ENCODE assay signal across 10 cellular contexts in the genomic region with DNA sequence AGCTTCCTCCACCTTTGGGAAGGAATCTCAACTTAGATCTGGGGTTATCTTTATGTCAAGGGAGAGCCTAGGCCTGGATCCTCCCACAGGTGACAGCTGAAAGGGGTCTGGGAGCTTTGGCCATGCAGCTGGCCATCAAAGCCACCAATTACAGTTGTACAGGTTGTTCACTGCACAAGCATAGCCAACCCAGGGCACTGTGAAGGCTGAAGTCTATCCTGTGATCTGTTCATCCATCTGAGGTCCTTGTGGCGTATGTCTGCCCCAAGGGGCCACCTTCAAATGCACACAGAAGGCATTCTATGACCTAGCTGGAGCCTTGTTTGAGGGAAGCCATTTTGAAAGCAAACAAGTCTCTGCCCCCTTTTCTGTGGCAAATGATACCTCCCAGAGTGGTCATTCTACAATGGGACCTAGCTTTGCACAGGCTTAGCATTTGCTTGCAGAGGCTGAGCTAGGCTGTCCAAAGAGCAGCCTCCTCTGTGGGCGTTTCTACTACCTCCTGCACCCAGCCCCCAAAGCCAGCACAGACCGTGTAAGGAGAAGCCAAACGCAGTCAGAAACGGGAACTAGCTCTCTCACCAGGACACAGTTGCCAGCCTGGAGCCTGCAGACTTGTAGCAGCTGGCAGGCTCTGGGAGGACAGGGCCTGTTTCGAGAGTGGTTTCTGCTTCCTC.
DNase-seq lines count a peak whose midpoint lies in the region; ATAC-seq and TF ChIP-seq lines count a peak whose summit lies in the region.
"Had no signal": no experiment of that assay in that cellular context is flagged by ENCODE, and none has a peak within 500 bp of the region (broad histone marks: within the 10 kb centered on the region; RNA-seq: fewer than 3 reads in every experiment).

No MANE protein-coding gene starts in this region.

- H3F3A ChIP-seq in PC-9 (ENCODE audit: insufficient read depth, low read depth) = no peaks in the 10 kb centered on the region

- TF ChIP-seq CTCF in OCI-LY7 (conservative IDR thresholded peaks at IDR 0.05; ENCODE audit: low read length) (no peak), PC-9 (conservative IDR thresholded peaks at IDR 0.05) (no peak), progenitor cell of endocrine pancreas (IDR thresholded peaks at IDR 0.05; ENCODE audit: unreplicated experiment) (no peak)

- H3K4me1 Mint-ChIP-seq in progenitor cell of endocrine pancreas (ENCODE audit: low read depth) = no peaks in the 10 kb centered on the region

- H2AFZ ChIP-seq in OCI-LY7 (ENCODE audit: low read length) = peak overlapping the region; percentile 45; the same call in 1 of the 2 replicates
- H2AFZ ChIP-seq in PC-9 = no peak overlapping the region

- intact Hi-C loops in OCI-LY7 (cut with micrococcal nuclease; ENCODE audit: unreplicated experiment) (no loop called here), head of caudate nucleus (cut with DNase I) (no loop called here), sciatic nerve (cut with DNase I) (no loop called here), PC-9 (cut with micrococcal nuclease; ENCODE audit: unreplicated experiment) (no loop called here)

- H3K4me3 Mint-ChIP-seq in progenitor cell of endocrine pancreas (ENCODE audit: low read depth) = no peak overlapping the region
- H3K4me3 Mint-ChIP-seq: natural killer cell had no signal

- no peaks in the 10 kb centered on the region for H3K27me3 ChIP-seq in PC-9 (ENCODE audit: insufficient read depth, low read depth)

- peaks cover 6% of the 10 kb centered on the region for H3K27me3 Mint-ChIP-seq in progenitor cell of endocrine pancreas

- peaks cover 3% of the 10 kb centered on the region for H3K9me3 Mint-ChIP-seq in progenitor cell of endocrine pancreas (ENCODE audit: low read depth)

- ATAC-seq in sciatic nerve = peak; percentile 81
- ATAC-seq: natural killer cell had no signal

- H3K4me1 ChIP-seq in OCI-LY7 (ENCODE audit: insufficient read depth, low read length, poor library complexity, severe bottlenecking) (peaks cover 29% of the 10 kb centered on the region), PC-9 (replicated peaks; ENCODE audit: insufficient read depth) (no peaks in the 10 kb centered on the region)

- H3K9me2 ChIP-seq in OCI-LY7 (ENCODE audit: insufficient read depth, low read length) (no peaks in the 10 kb centered on the region), PC-9 (ENCODE audit: insufficient read depth) (no peaks in the 10 kb centered on the region)

- H3K79me2 ChIP-seq in OCI-LY7 (ENCODE audit: insufficient read depth, low read depth, low read length) (no peaks in the 10 kb centered on the region), PC-9 (ENCODE audit: low read depth) (no peaks in the 10 kb centered on the region)

- H3K4me2 ChIP-seq in OCI-LY7 (ENCODE audit: low read length) (peak overlapping the region; percentile 10; the same call in 1 of the 2 replicates), PC-9 (no peak overlapping the region)

- H3K4me3 ChIP-seq in OCI-LY7 (ENCODE audit: low read depth, low read length, poor library complexity, severe bottlenecking) = no peak overlapping the region
- H3K4me3 ChIP-seq in PC-9 = no peak overlapping the region

- POLR2A ChIA-PET in OCI-LY7 (lab: Charles Lee) = interaction anchor here (0.7 to 1.0 kb wide), 2 partner anchors 12 to 44 kb away, joined by 3 to 5 read pairs; no protein-coding TSS in a partner anchor
- POLR2A ChIA-PET in PC-9 (lab: Charles Lee; ENCODE audit: unreplicated experiment) = no interaction called here

- H3K36me3 Mint-ChIP-seq in progenitor cell of endocrine pancreas (ENCODE audit: insufficient read depth) = no peaks in the 10 kb centered on the region

- CTCF ChIA-PET in OCI-LY7 (lab: Charles Lee; ENCODE audit: unreplicated experiment) = interaction anchor here (0.6 to 1.2 kb wide), 2 partner anchors 36 to 891 kb away, joined by 3 read pairs; no protein-coding TSS in a partner anchor
- CTCF ChIA-PET in PC-9 (lab: Charles Lee) = interaction anchor here (0.8 kb wide), 1 partner anchor 57 kb away, joined by 3 read pairs; no protein-coding TSS in a partner anchor

- no peaks in the 10 kb centered on the region for H4K20me1 ChIP-seq in OCI-LY7 (ENCODE audit: insufficient read depth, low read length)
- no peaks in the 10 kb centered on the region for H4K20me1 ChIP-seq in PC-9 (ENCODE audit: insufficient read depth)

- DNase-seq in GM03348 (ENCODE audit: low spot score) = peak; percentile 29
- DNase-seq in OCI-LY7 (ENCODE audit: low spot score) = peak; percentile 72
- peak; percentile 12 to 73 (median 48) for DNase-seq in head of caudate nucleus
- DNase-seq in sciatic nerve (ENCODE audit: low spot score) = no peak
- no peak for DNase-seq in PC-9
- DNase-seq in epidermal melanocyte (ENCODE audit: insufficient read length, low spot score) = no peak
- DNase-seq in progenitor cell of endocrine pancreas (ENCODE audit: low spot score, unreplicated experiment) = no peak
- no peak for DNase-seq in NCI-H2081 treated with DMSO at 0.1 percent for 48 hours (lab: John Stamatoyannopoulos, UW)
- DNase-seq: activated CD4-positive, alpha-beta T cell treated with anti-CD3 and anti-CD28 coated beads for 48 hours; natural killer cell had no signal

- H3K9me3 ChIP-seq in OCI-LY7 (ENCODE audit: low read length) (no peaks in the 10 kb centered on the region), PC-9 (ENCODE audit: insufficient read depth, low read depth) (no peaks in the 10 kb centered on the region)

- BruUV-seq in OCI-LY7 (replicated peaks; lab: Mats Ljungman, UMichigan) (no TSS peak), PC-9 (replicated peaks; lab: Mats Ljungman, UMichigan) (no TSS peak)

- no peak overlapping the region for H3K27ac Mint-ChIP-seq in progenitor cell of endocrine pancreas
- H3K27ac Mint-ChIP-seq: natural killer cell had no signal

- H3K27ac ChIP-seq in OCI-LY7 (ENCODE audit: low read depth, low read length, poor library complexity, severe bottlenecking) = no peak overlapping the region
- H3K27ac ChIP-seq in PC-9 = no peak overlapping the region

- H3K36me3 ChIP-seq in OCI-LY7 (ENCODE audit: insufficient read depth, low read length) = no peaks in the 10 kb centered on the region
- no peaks in the 10 kb centered on the region for H3K36me3 ChIP-seq in PC-9 (ENCODE audit: low read depth)

Comparison
In these comparisons a context has a peak if more than half of its experiments do, and no peak if none do; other contexts are left out.
1. DNase-seq: peak in GM03348 (single experiment), OCI-LY7 (single experiment) and head of caudate nucleus (42 of 42); none in sciatic nerve (single experiment), PC-9 (0 of 2), epidermal melanocyte (single experiment), progenitor cell of endocrine pancreas (single experiment) and NCI-H2081 treated with DMSO at 0.1 percent for 48 hours (single experiment).